ENCODE assay signal across 35 cellular contexts in genomic region chr12:85883763-85884162, GRCh38. TPM values are rescaled to one million over a fixed set of nuclear protein-coding genes. Genes with fewer than 3 reads are reported as not detected.
"Had no signal": no experiment of that assay in that cellular context is flagged by ENCODE, and none has a peak within 500 bp of the region (broad histone marks: within the 10 kb centered on the region; RNA-seq: fewer than 3 reads in every experiment).

No MANE protein-coding gene starts in this region.

- H3K36me3 Mint-ChIP-seq: activated CD4-positive, alpha-beta memory T cell treated with anti-CD3 and anti-CD28 coated beads for 36 hours; activated CD8-positive, alpha-beta memory T cell treated with anti-CD3 and anti-CD28 coated beads, Interleukin-2, amount 10 ng/mL, durations not matched to agents 7 days and 5 days; activated naive CD4-positive, alpha-beta T cell treated with anti-CD3 and anti-CD28 coated beads, Interleukin-2, amount 50 U/mL, for 24 hours; activated naive CD8-positive, alpha-beta T cell treated with anti-CD3 and anti-CD28 coated beads for 36 hours had no signal

- H3K4me1 Mint-ChIP-seq: activated CD4-positive, alpha-beta T cell treated with anti-CD3 and anti-CD28 coated beads for 36 hours; activated CD4-positive, alpha-beta T cell treated with anti-CD3 and anti-CD28 coated beads, Interleukin-2, amount 10 ng/mL, durations not matched to agents 24 days and 14 days; activated CD8-positive, alpha-beta memory T cell treated with anti-CD3 and anti-CD28 coated beads, Interleukin-2, amount 10 ng/mL, durations not matched to agents 7 days and 5 days; activated naive CD4-positive, alpha-beta T cell treated with anti-CD3 and anti-CD28 coated beads, Interleukin-2, amount 50 U/mL, for 24 hours; activated naive CD8-positive, alpha-beta T cell treated with anti-CD3 and anti-CD28 coated beads for 36 hours; activated naive CD8-positive, alpha-beta T cell treated with anti-CD3 and anti-CD28 coated beads, Interleukin-2, amount 50 U/mL, for 24 hours had no signal

- H3K9me3 ChIP-seq: adrenal gland, body of pancreas, esophagus muscularis mucosa, gastrocnemius medialis, heart left ventricle had no signal

- H3K4me1 ChIP-seq: adrenal gland, body of pancreas, esophagus muscularis mucosa, foreskin keratinocyte, gastrocnemius medialis, heart left ventricle had no signal

- H3K4me3 Mint-ChIP-seq: activated CD4-positive, alpha-beta memory T cell treated with anti-CD3 and anti-CD28 coated beads for 36 hours; activated CD4-positive, alpha-beta T cell treated with anti-CD3 and anti-CD28 coated beads for 36 hours; activated CD4-positive, alpha-beta T cell treated with anti-CD3 and anti-CD28 coated beads, Interleukin-2, amount 10 ng/mL, durations not matched to agents 24 days and 14 days; activated CD8-positive, alpha-beta memory T cell treated with anti-CD3 and anti-CD28 coated beads, Interleukin-2, amount 10 ng/mL, durations not matched to agents 7 days and 5 days; activated CD8-positive, alpha-beta T cell treated with anti-CD3 and anti-CD28 coated beads, Interleukin-2, amount 10 ng/mL, durations not matched to agents 7 days and 5 days; activated naive CD4-positive, alpha-beta T cell treated with anti-CD3 and anti-CD28 coated beads for 36 hours; activated naive CD4-positive, alpha-beta T cell treated with anti-CD3 and anti-CD28 coated beads, Interleukin-2, amount 50 U/mL, for 24 hours; activated naive CD8-positive, alpha-beta T cell treated with anti-CD3 and anti-CD28 coated beads for 36 hours; activated naive CD8-positive, alpha-beta T cell treated with anti-CD3 and anti-CD28 coated beads, Interleukin-2, amount 50 U/mL, for 24 hours; activated T-helper 1 cell treated with anti-CD3 and anti-CD28 coated beads, Interleukin-12 subunit alpha, Interleukin-12 subunit beta, Interleukin-2, Interleukin-4 antibody, amounts not matched to agents 30 ng/mL and 10 ng/mL and 1 ng/mL, durations not matched to agents 14 hours and 24 hours and 36 hours; effector memory CD8-positive, alpha-beta T cell had no signal

- H3K27ac Mint-ChIP-seq: activated CD4-positive, alpha-beta memory T cell treated with anti-CD3 and anti-CD28 coated beads for 36 hours; activated CD4-positive, alpha-beta T cell treated with anti-CD3 and anti-CD28 coated beads for 36 hours; activated CD4-positive, alpha-beta T cell treated with anti-CD3 and anti-CD28 coated beads, Interleukin-2, amount 10 ng/mL, durations not matched to agents 24 days and 14 days; activated CD8-positive, alpha-beta memory T cell treated with anti-CD3 and anti-CD28 coated beads, Interleukin-2, amount 10 ng/mL, durations not matched to agents 7 days and 5 days; activated CD8-positive, alpha-beta T cell treated with anti-CD3 and anti-CD28 coated beads, Interleukin-2, amount 10 ng/mL, durations not matched to agents 7 days and 5 days; activated naive CD4-positive, alpha-beta T cell treated with anti-CD3 and anti-CD28 coated beads for 36 hours; activated naive CD4-positive, alpha-beta T cell treated with anti-CD3 and anti-CD28 coated beads, Interleukin-2, amount 50 U/mL, for 24 hours; activated naive CD8-positive, alpha-beta T cell treated with anti-CD3 and anti-CD28 coated beads for 36 hours; activated naive CD8-positive, alpha-beta T cell treated with anti-CD3 and anti-CD28 coated beads, Interleukin-2, amount 50 U/mL, for 24 hours; activated T-helper 1 cell treated with anti-CD3 and anti-CD28 coated beads, Interleukin-12 subunit alpha, Interleukin-12 subunit beta, Interleukin-2, Interleukin-4 antibody, amounts not matched to agents 30 ng/mL and 10 ng/mL and 1 ng/mL, durations not matched to agents 14 hours and 24 hours and 36 hours; activated T-helper 2 cell treated with anti-CD3 and anti-CD28 coated beads, Interferon-gamma antibody, Interleukin-2, Interleukin-4, amounts not matched to agents 10 μg/mL and 5 μg/mL and 100 μg/mL, durations not matched to agents 14 hours and 24 hours and 36 hours; effector memory CD8-positive, alpha-beta T cell had no signal

- H3K27ac ChIP-seq: adrenal gland, body of pancreas, esophagus muscularis mucosa, foreskin keratinocyte, gastrocnemius medialis, heart left ventricle had no signal

- FAIRE-seq: colon had no signal

- ATAC-seq: activated CD4-positive, alpha-beta T cell treated with anti-CD3 and anti-CD28 coated beads for 36 hours; activated CD8-positive, alpha-beta memory T cell treated with anti-CD3 and anti-CD28 coated beads, Interleukin-2, amount 10 ng/mL, durations not matched to agents 7 days and 5 days; activated CD8-positive, alpha-beta T cell treated with anti-CD3 and anti-CD28 coated beads, Interleukin-2, amount 10 ng/mL, durations not matched to agents 7 days and 5 days; activated naive CD8-positive, alpha-beta T cell treated with anti-CD3 and anti-CD28 coated beads, Interleukin-2, amount 50 U/mL, for 24 hours; body of pancreas; effector memory CD8-positive, alpha-beta T cell; foreskin keratinocyte; gastrocnemius medialis; heart left ventricle had no signal

- DNase-seq: activated CD4-positive, alpha-beta memory T cell treated with anti-CD3 and anti-CD28 coated beads for 36 hours; activated CD4-positive, alpha-beta T cell treated with anti-CD3 and anti-CD28 coated beads for 36 hours; activated CD4-positive, alpha-beta T cell treated with anti-CD3 and anti-CD28 coated beads, Interleukin-2, amount 10 ng/mL, durations not matched to agents 24 days and 14 days; activated CD4-positive, CD25-positive, alpha-beta regulatory T cell; activated CD4-positive, CD25-positive, alpha-beta regulatory T cell treated with anti-CD3 and anti-CD28 coated beads, Interleukin-2, amount 50 U/mL, for 72 hours; activated CD8-positive, alpha-beta memory T cell treated with anti-CD3 and anti-CD28 coated beads, Interleukin-2, amount 10 ng/mL, durations not matched to agents 7 days and 5 days; activated CD8-positive, alpha-beta memory T cell treated with anti-CD3 and anti-CD28 coated beads, Interleukin-2, amount 50 U/mL, for 4 hours; activated CD8-positive, alpha-beta T cell treated with anti-CD3 and anti-CD28 coated beads, Interleukin-2, amount 10 ng/mL, durations not matched to agents 7 days and 5 days; activated effector memory CD4-positive, alpha-beta T cell treated with anti-CD3 and anti-CD28 coated beads, Interleukin-2, amount 50 U/mL, for 16 hours; activated naive CD4-positive, alpha-beta T cell treated with anti-CD3 and anti-CD28 coated beads for 36 hours; activated naive CD8-positive, alpha-beta T cell treated with anti-CD3 and anti-CD28 coated beads for 36 hours; activated naive CD8-positive, alpha-beta T cell treated with anti-CD3 and anti-CD28 coated beads, Interleukin-2, amount 50 U/mL, for 24 hours; activated T-cell treated with anti-CD3 and anti-CD28 coated beads, Interleukin-2, amount 50 U/mL, for 1 hour; activated T-cell treated with anti-CD3 and anti-CD28 coated beads, Interleukin-2, amount 50 U/mL, for 48 hours; adrenal gland; amygdala; aorta; body of pancreas; caudate nucleus; cortex of kidney; dermis blood vessel endothelial cell; effector CD4-positive, alpha-beta T cell; effector memory CD8-positive, alpha-beta T cell; erythroblast; foreskin keratinocyte; gastrocnemius medialis; glutamatergic neuron; heart left ventricle had no signal

- H3K4me3 ChIP-seq: adrenal gland, body of pancreas, esophagus muscularis mucosa, gastrocnemius medialis, heart left ventricle had no signal

- H3K9me3 Mint-ChIP-seq: activated CD4-positive, alpha-beta memory T cell treated with anti-CD3 and anti-CD28 coated beads for 36 hours; activated CD4-positive, alpha-beta T cell treated with anti-CD3 and anti-CD28 coated beads, Interleukin-2, amount 10 ng/mL, durations not matched to agents 24 days and 14 days; activated naive CD4-positive, alpha-beta T cell treated with anti-CD3 and anti-CD28 coated beads for 36 hours; activated naive CD4-positive, alpha-beta T cell treated with anti-CD3 and anti-CD28 coated beads, Interleukin-2, amount 50 U/mL, for 24 hours; activated naive CD8-positive, alpha-beta T cell treated with anti-CD3 and anti-CD28 coated beads for 36 hours; activated naive CD8-positive, alpha-beta T cell treated with anti-CD3 and anti-CD28 coated beads, Interleukin-2, amount 50 U/mL, for 24 hours; activated T-helper 1 cell treated with anti-CD3 and anti-CD28 coated beads, Interleukin-12 subunit alpha, Interleukin-12 subunit beta, Interleukin-2, Interleukin-4 antibody, amounts not matched to agents 30 ng/mL and 10 ng/mL and 1 ng/mL, durations not matched to agents 14 hours and 24 hours and 36 hours; activated T-helper 2 cell treated with anti-CD3 and anti-CD28 coated beads, Interferon-gamma antibody, Interleukin-2, Interleukin-4, amounts not matched to agents 10 μg/mL and 5 μg/mL and 100 μg/mL, durations not matched to agents 14 hours and 24 hours and 36 hours had no signal

- H3K27me3 Mint-ChIP-seq: activated CD4-positive, alpha-beta memory T cell treated with anti-CD3 and anti-CD28 coated beads for 36 hours; activated CD4-positive, alpha-beta T cell treated with anti-CD3 and anti-CD28 coated beads, Interleukin-2, amount 10 ng/mL, durations not matched to agents 24 days and 14 days; activated CD8-positive, alpha-beta memory T cell treated with anti-CD3 and anti-CD28 coated beads, Interleukin-2, amount 10 ng/mL, durations not matched to agents 7 days and 5 days; activated naive CD8-positive, alpha-beta T cell treated with anti-CD3 and anti-CD28 coated beads for 36 hours; activated naive CD8-positive, alpha-beta T cell treated with anti-CD3 and anti-CD28 coated beads, Interleukin-2, amount 50 U/mL, for 24 hours; effector memory CD8-positive, alpha-beta T cell had no signal

RNA-seq across cellular contexts. Expression of gene NTS, which starts 9.7 kb away (rescaled TPM):
- total RNA-seq: activated CD4-positive, alpha-beta memory T cell treated with anti-CD3 and anti-CD28 coated beads for 36 hours; activated CD4-positive, alpha-beta T cell treated with anti-CD3 and anti-CD28 coated beads for 36 hours; activated CD4-positive, alpha-beta T cell treated with anti-CD3 and anti-CD28 coated beads, Interleukin-2, amount 10 ng/mL, durations not matched to agents 24 days and 14 days; activated CD8-positive, alpha-beta memory T cell treated with anti-CD3 and anti-CD28 coated beads for 36 hours; activated CD8-positive, alpha-beta memory T cell treated with anti-CD3 and anti-CD28 coated beads, Interleukin-2, amount 10 ng/mL, durations not matched to agents 7 days and 5 days; activated CD8-positive, alpha-beta T cell treated with anti-CD3 and anti-CD28 coated beads, Interleukin-2, amount 10 ng/mL, durations not matched to agents 7 days and 5 days; activated naive CD4-positive, alpha-beta T cell treated with anti-CD3 and anti-CD28 coated beads for 36 hours; activated naive CD8-positive, alpha-beta T cell treated with anti-CD3 and anti-CD28 coated beads for 36 hours; activated T-helper 1 cell treated with anti-CD3 and anti-CD28 coated beads, Interleukin-12 subunit alpha, Interleukin-12 subunit beta, Interleukin-2, Interleukin-4 antibody, amounts not matched to agents 30 ng/mL and 10 ng/mL and 1 ng/mL, durations not matched to agents 14 hours and 24 hours and 36 hours; activated T-helper 2 cell treated with anti-CD3 and anti-CD28 coated beads, Interferon-gamma antibody, Interleukin-2, Interleukin-4, amounts not matched to agents 10 μg/mL and 5 μg/mL and 100 μg/mL, durations not matched to agents 14 hours and 24 hours and 36 hours; chondrocyte; foreskin keratinocyte; gastrocnemius medialis had no signal
- polyA plus RNA-seq: aorta, foreskin keratinocyte had no signal

RNA-seq across cellular contexts. Expression of gene RASSF9, which starts 47.6 kb away (rescaled TPM):
- total RNA-seq: activated CD4-positive, alpha-beta memory T cell treated with anti-CD3 and anti-CD28 coated beads for 36 hours; activated CD4-positive, alpha-beta T cell treated with anti-CD3 and anti-CD28 coated beads for 36 hours; activated CD4-positive, alpha-beta T cell treated with anti-CD3 and anti-CD28 coated beads, Interleukin-2, amount 10 ng/mL, durations not matched to agents 24 days and 14 days; activated CD8-positive, alpha-beta memory T cell treated with anti-CD3 and anti-CD28 coated beads for 36 hours; activated CD8-positive, alpha-beta memory T cell treated with anti-CD3 and anti-CD28 coated beads, Interleukin-2, amount 10 ng/mL, durations not matched to agents 7 days and 5 days; activated CD8-positive, alpha-beta T cell treated with anti-CD3 and anti-CD28 coated beads, Interleukin-2, amount 10 ng/mL, durations not matched to agents 7 days and 5 days; activated naive CD4-positive, alpha-beta T cell treated with anti-CD3 and anti-CD28 coated beads for 36 hours; activated naive CD8-positive, alpha-beta T cell treated with anti-CD3 and anti-CD28 coated beads for 36 hours; activated T-helper 1 cell treated with anti-CD3 and anti-CD28 coated beads, Interleukin-12 subunit alpha, Interleukin-12 subunit beta, Interleukin-2, Interleukin-4 antibody, amounts not matched to agents 30 ng/mL and 10 ng/mL and 1 ng/mL, durations not matched to agents 14 hours and 24 hours and 36 hours; activated T-helper 2 cell treated with anti-CD3 and anti-CD28 coated beads, Interferon-gamma antibody, Interleukin-2, Interleukin-4, amounts not matched to agents 10 μg/mL and 5 μg/mL and 100 μg/mL, durations not matched to agents 14 hours and 24 hours and 36 hours had no signal
